ENCODE assay signal across 8 cellular contexts in the genomic region with DNA sequence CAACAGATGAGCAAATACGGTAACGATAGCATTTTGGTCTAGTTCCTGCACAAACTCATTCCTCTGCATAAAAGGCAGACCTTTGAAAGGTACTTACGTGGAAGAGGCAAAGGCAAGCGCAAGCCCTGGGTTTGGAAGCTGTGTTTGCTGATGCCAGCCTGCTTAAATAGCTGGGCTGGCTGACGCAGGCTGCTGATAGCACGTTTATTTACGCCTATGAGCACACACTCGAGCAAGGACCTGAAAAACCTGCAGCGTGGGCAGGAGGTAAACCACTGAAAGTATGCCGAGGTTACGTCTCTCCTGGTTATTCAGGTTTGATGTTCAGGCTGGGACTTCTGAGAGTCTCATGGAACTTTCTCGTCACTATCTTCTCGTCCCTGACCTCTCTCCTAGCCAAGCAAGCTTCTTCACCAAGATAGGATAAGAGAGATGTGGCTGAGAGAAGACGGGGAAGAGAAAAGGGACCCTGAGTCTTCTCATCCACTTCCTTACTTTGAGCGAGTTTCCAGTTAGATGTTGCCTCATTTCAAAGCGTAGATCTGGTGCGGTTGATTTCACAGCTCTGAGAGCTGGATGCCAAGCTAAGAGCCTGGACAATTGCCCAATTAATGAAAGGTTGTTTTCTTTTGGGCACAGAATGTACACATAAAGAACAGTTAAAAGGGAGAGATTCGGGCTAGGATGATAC. TPM values are rescaled to one million over a fixed set of nuclear protein-coding genes. Genes with fewer than 3 reads are reported as not detected.
DNase-seq lines count a peak whose midpoint lies in the region; ATAC-seq, FAIRE-seq and TF ChIP-seq lines count a peak whose summit lies in the region.

Gene HOPX (minus strand): TSS at position 139 of the 691 bp plus-strand sequence. CDS start 23,480 bp downstream, outside the sequence.

- no peaks in the 10 kb centered on the region for H3K4me1 ChIP-seq in endocrine pancreas (ENCODE audit: control insufficient read depth, insufficient read depth, low read length)
- peaks cover 2% of the 10 kb centered on the region for H3K4me1 ChIP-seq in prostate gland (replicated peaks)

- H3K4me1 Mint-ChIP-seq in endothelial cell (ENCODE audit: unreplicated experiment), result peaks cover 16% of the 10 kb centered on the region

- H3K36me3 Mint-ChIP-seq in endothelial cell (ENCODE audit: low read depth, unreplicated experiment), result no peaks in the 10 kb centered on the region

- no peak within 1 kb of the TSS for H3K4me3 Mint-ChIP-seq in endothelial cell (ENCODE audit: unreplicated experiment)

- WGBS in prostate gland, result 22% methylated on average over 18 of the region's 18 CpGs

- peaks cover 2% of the 10 kb centered on the region for H3K27me3 Mint-ChIP-seq in endothelial cell (ENCODE audit: unreplicated experiment)

- TF ChIP-seq POLR2A in GM18505 (IDR thresholded peaks at IDR 0.05; ENCODE audit: borderline replicate concordance, extremely low read depth, insufficient read depth, insufficient read length), result no peak
- peak; percentile 43 for TF ChIP-seq POLR2A in prostate gland (IDR thresholded peaks at IDR 0.05)

- H3K9ac ChIP-seq in endocrine pancreas (ENCODE audit: control insufficient read depth, insufficient read depth, low read length), result no peak within 1 kb of the TSS

- peak; percentile 45 to 56 for DNase-seq in activated CD4-positive, alpha-beta T cell treated with anti-CD3 and anti-CD28 coated beads, Interleukin-2, amount 50 U/mL, for 24 hours (ENCODE audit: low read depth in 1 of 2, low spot score in 1 of 2)
- DNase-seq in prostate gland (ENCODE audit: low spot score) (peak; percentile 89), RCC 7860 (ENCODE audit: low spot score) (no peak), endothelial cell (ENCODE audit: low spot score) (no peak)

- H3K9me3 ChIP-seq in endocrine pancreas (ENCODE audit: control insufficient read depth, low read length), result no peaks in the 10 kb centered on the region
- H3K9me3 ChIP-seq in prostate gland, result no peaks in the 10 kb centered on the region

- no peaks in the 10 kb centered on the region for H3K9me3 Mint-ChIP-seq in endothelial cell (ENCODE audit: unreplicated experiment)

- H3K27me3 ChIP-seq in endocrine pancreas (ENCODE audit: control insufficient read depth, insufficient read depth, low read length) (no peaks in the 10 kb centered on the region), prostate gland (replicated peaks; ENCODE audit: insufficient read depth) (no peaks in the 10 kb centered on the region)

- H3K36me3 ChIP-seq in endocrine pancreas (ENCODE audit: control insufficient read depth, insufficient read depth, low read length) (no peaks in the 10 kb centered on the region), prostate gland (no peaks in the 10 kb centered on the region)

- FAIRE-seq in RCC 7860 (lab: Jason Lieb, UNC), result no peak

- H3K27ac Mint-ChIP-seq in endothelial cell (ENCODE audit: unreplicated experiment), result no peak within 1 kb of the TSS

- ATAC-seq in GM18505 (IDR thresholded peaks at IDR 0.05; ENCODE audit: unreplicated experiment), result peak; percentile 68
- ATAC-seq in HG03354 (IDR thresholded peaks at IDR 0.05; ENCODE audit: poor library complexity, severe bottlenecking, unreplicated experiment), result peak; percentile 62
- ATAC-seq in HG03159 (IDR thresholded peaks at IDR 0.05; ENCODE audit: unreplicated experiment), result no peak

- TF ChIP-seq CTCF in prostate gland (IDR thresholded peaks at IDR 0.05) (no peak), endothelial cell (IDR thresholded peaks at IDR 0.05; ENCODE audit: unreplicated experiment) (no peak)

- H3K27ac ChIP-seq in prostate gland, result peak within 1 kb of the TSS; percentile 60 to 77

- H3K4me3 ChIP-seq in endocrine pancreas (ENCODE audit: control insufficient read depth, insufficient read depth, low read length), result peak within 1 kb of the TSS; percentile 78
- no peak within 1 kb of the TSS for H3K4me3 ChIP-seq in prostate gland

- intact Hi-C loops in prostate gland (cut with DNase I), result no loop called here

RNA-seq across cellular contexts. Expression of gene HOPX, which starts in this region (rescaled TPM):
- total RNA-seq in prostate gland (100 to 1,000 TPM in 1 of 2 donors, 10 to 100 TPM in 1; 12.2 to 117 TPM), endothelial cell (ENCODE audit: unreplicated experiment) (4.2 TPM)

Comparison
In these comparisons a context has a peak if more than half of its experiments do, and no peak if none do; other contexts are left out.
1. DNase-seq: peak in activated CD4-positive, alpha-beta T cell treated with anti-CD3 and anti-CD28 coated beads, Interleukin-2, amount 50 U/mL, for 24 hours (2 of 2) and prostate gland (single experiment); none in RCC 7860 (single experiment) and endothelial cell (single experiment).